Comparison of ENCODE assay signal across 2 cellular contexts in the genomic region with DNA sequence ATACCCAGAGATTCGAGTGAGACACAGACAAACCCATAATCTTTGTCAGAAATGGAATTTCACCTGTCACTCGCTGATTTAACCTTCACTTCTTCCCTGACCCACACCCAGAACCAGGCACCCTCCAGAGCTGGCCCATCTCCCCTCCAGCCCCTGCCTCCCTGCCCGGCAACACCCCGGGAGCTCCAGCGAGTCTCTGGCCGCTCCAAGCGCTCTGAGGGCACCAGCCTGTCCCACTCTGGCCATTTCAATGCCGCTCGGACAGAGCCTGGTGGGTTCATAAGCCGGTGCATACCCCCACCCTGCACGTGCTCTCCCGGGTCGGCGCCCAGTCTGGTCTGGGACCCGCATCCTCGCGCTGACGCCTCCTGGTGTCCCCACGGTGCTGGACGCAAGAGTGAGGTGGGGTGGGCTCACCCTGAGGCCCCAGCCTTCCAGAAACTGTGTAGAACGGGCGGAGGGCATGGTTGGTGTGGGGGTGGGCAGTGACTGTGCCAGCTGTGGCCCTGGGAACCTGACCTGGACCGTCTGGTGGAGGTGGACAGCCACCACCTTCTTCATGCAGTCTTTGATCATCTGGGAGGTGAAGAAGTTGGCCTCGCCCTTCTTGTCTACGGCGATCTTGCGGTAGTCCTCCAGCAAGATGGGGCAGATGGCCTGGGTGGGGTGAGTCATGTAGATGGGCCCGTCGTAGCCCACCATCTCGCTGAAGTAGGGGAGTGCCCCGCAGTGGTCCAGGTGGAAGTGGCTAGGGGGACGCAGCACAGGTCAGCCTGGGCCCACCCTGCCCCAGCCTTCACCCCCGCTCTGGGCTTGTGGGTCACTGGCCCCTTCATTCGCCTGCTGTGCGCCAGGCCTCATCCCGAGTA.
TF ChIP-seq lines count a peak whose summit lies in the region.

No MANE protein-coding gene starts in this region.

TF ChIP-seq in A549, 52 proteins besides CTCF, POLR2A, EP300 and RAD21:
- TF ChIP-seq ZNF302 (CRISPR knock-in tag; IDR thresholded peaks at IDR 0.05) (no peak), NR3C1 (IDR thresholded peaks at IDR 0.05) (no peak), HOXB5 (CRISPR knock-in tag; IDR thresholded peaks at IDR 0.05) (no peak), NPAS2 (CRISPR knock-in tag; IDR thresholded peaks at IDR 0.05; ENCODE audit: borderline replicate concordance) (no peak), CHD4 (IDR thresholded peaks at IDR 0.05; ENCODE audit: borderline replicate concordance) (no peak), HDAC2 (IDR thresholded peaks at IDR 0.05) (no peak), PHF8 (IDR thresholded peaks at IDR 0.05; ENCODE audit: borderline replicate concordance, low read depth) (no peak), MAZ (IDR thresholded peaks at IDR 0.05; ENCODE audit: borderline replicate concordance, low read depth, low read length) (no peak)
- TF ChIP-seq, protein P1, sequence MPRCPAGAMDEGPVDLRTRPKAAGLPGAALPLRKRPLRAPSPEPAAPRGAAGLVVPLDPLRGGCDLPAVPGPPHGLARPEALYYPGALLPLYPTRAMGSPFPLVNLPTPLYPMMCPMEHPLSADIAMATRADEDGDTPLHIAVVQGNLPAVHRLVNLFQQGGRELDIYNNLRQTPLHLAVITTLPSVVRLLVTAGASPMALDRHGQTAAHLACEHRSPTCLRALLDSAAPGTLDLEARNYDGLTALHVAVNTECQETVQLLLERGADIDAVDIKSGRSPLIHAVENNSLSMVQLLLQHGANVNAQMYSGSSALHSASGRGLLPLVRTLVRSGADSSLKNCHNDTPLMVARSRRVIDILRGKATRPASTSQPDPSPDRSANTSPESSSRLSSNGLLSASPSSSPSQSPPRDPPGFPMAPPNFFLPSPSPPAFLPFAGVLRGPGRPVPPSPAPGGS (IDR thresholded peaks at IDR 0.05) = no peak
TF ChIP-seq in A549: peak in this region for 0.

TF ChIP-seq in IMR-90, 13 proteins besides CTCF, POLR2A, EP300 and RAD21:
- TF ChIP-seq SMC3 (IDR thresholded peaks at IDR 0.05; ENCODE audit: low read depth, low read length) (no peak), CHD1 (IDR thresholded peaks at IDR 0.05; ENCODE audit: low read depth, low read length) (no peak), MAFK (IDR thresholded peaks at IDR 0.05; ENCODE audit: low read depth, low read length) (no peak), MXI1 (IDR thresholded peaks at IDR 0.05; ENCODE audit: borderline replicate concordance, low read depth, low read length) (no peak), NFE2L2 (IDR thresholded peaks at IDR 0.05; ENCODE audit: low read depth, low read length) (no peak), FOS (IDR thresholded peaks at IDR 0.05; ENCODE audit: low read depth, low read length) (no peak), RCOR1 (IDR thresholded peaks at IDR 0.05; ENCODE audit: insufficient replicate concordance, low read length) (no peak), MAZ (IDR thresholded peaks at IDR 0.05; ENCODE audit: borderline replicate concordance, low read depth, low read length) (no peak), CEBPB (IDR thresholded peaks at IDR 0.05; ENCODE audit: low read depth, low read length) (no peak), RFX5 (IDR thresholded peaks at IDR 0.05; ENCODE audit: low read depth, low read length) (no peak), BHLHE40 (IDR thresholded peaks at IDR 0.05; ENCODE audit: low read depth, low read length) (no peak)
- TF ChIP-seq, protein P2, sequence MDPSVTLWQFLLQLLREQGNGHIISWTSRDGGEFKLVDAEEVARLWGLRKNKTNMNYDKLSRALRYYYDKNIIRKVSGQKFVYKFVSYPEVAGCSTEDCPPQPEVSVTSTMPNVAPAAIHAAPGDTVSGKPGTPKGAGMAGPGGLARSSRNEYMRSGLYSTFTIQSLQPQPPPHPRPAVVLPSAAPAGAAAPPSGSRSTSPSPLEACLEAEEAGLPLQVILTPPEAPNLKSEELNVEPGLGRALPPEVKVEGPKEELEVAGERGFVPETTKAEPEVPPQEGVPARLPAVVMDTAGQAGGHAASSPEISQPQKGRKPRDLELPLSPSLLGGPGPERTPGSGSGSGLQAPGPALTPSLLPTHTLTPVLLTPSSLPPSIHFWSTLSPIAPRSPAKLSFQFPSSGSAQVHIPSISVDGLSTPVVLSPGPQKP (IDR thresholded peaks at IDR 0.05; ENCODE audit: borderline replicate concordance, low read depth, low read length) = no peak
- TF ChIP-seq, protein P3, sequence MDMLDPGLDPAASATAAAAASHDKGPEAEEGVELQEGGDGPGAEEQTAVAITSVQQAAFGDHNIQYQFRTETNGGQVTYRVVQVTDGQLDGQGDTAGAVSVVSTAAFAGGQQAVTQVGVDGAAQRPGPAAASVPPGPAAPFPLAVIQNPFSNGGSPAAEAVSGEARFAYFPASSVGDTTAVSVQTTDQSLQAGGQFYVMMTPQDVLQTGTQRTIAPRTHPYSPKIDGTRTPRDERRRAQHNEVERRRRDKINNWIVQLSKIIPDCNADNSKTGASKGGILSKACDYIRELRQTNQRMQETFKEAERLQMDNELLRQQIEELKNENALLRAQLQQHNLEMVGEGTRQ (IDR thresholded peaks at IDR 0.05; ENCODE audit: low read depth, low read length) = no peak
